ENCODE assay signal across 8 cellular contexts in genomic region chr12:57738661-57739237, GRCh38. TPM values are rescaled to one million over a fixed set of nuclear protein-coding genes. Genes with fewer than 3 reads are reported as not detected.
DNase-seq lines count a peak whose midpoint lies in the region; TF ChIP-seq lines count a peak whose summit lies in the region.

AGAP2 (minus strand) TSS chr12:57738742; CDS start chr12:57738246, 496 bp downstream.

- H3K27ac ChIP-seq in SJSA1 = no peak within 1 kb of the TSS

- TF ChIP-seq CTCF in fibroblast of the aortic adventitia (IDR thresholded peaks at IDR 0.05; ENCODE audit: insufficient read depth, low read length) = no peak

- peaks cover 13% of the 10 kb centered on the region for H3K9me3 ChIP-seq in SJSA1 (replicated peaks)

- peaks cover 96% of the 10 kb centered on the region for H3K27me3 ChIP-seq in SJSA1 (replicated peaks)

- DNase-seq in NCI-H1092 treated with DMSO at 0.1 percent for 48 hours (lab: John Stamatoyannopoulos, UW) = peak; percentile 9
- no peak for DNase-seq in NCI-H1092 (lab: John Stamatoyannopoulos, UW)
- DNase-seq in SJSA1 (ENCODE audit: low read depth in 1 of 2, low spot score in 2 of 2) = no peak
- no peak for DNase-seq in fibroblast of the aortic adventitia (ENCODE audit: low read depth)
- no peak for DNase-seq in skeletal muscle cell (ENCODE audit: low read depth)
- no peak for DNase-seq in HuH-7.5 (ENCODE audit: low spot score)
- DNase-seq in LoVo (ENCODE audit: low spot score) = no peak
- no peak for DNase-seq in kidney glomerular epithelial cell (lab: John Stamatoyannopoulos, UW)

- H3K4me3 ChIP-seq in SJSA1 (peak within 1 kb of the TSS; percentile 16), fibroblast of the aortic adventitia (ENCODE audit: low read depth, low read length) (peak within 1 kb of the TSS; percentile 42), skeletal muscle cell (ENCODE audit: low read depth, low read length) (peak within 1 kb of the TSS; percentile 42)

- H3K36me3 ChIP-seq in SJSA1 = peaks cover 7% of the 10 kb centered on the region

- H3K4me1 ChIP-seq in SJSA1 (replicated peaks) = peaks cover 27% of the 10 kb centered on the region

RNA-seq across cellular contexts. Expression of gene AGAP2, which starts in this region (rescaled TPM):
- 0.78 and 0.89 TPM in 2 replicates for total RNA-seq in SJSA1 (2014; rRNA removed; shearing (Covaris generic))
- total RNA-seq in fibroblast of the aortic adventitia (ENCODE audit: low replicate concordance) = 0.25 and 0.27 TPM in 2 replicates
